13 cellular contexts compared by ENCODE assay signal in genomic region chr2:70480468-70480867, GRCh38.
"Had no signal": no experiment of that assay in that cellular context is flagged by ENCODE, and none has a peak within 500 bp of the region (broad histone marks: within the 10 kb centered on the region; RNA-seq: fewer than 3 reads in every experiment).

No MANE protein-coding gene starts in this region.

- H3K27ac Mint-ChIP-seq: mesothelial cell of epicardium, neural progenitor cell had no signal

- H3K4me3 Mint-ChIP-seq: mesothelial cell of epicardium, neural progenitor cell had no signal

- H3K27ac ChIP-seq: adrenal gland, coronary artery, hepatocyte, neural progenitor cell, parathyroid adenoma, thyroid gland had no signal

- H3K4me3 ChIP-seq: adrenal gland, coronary artery, hepatocyte, neural progenitor cell, thyroid gland had no signal

- DNase-seq: activated CD4-positive, alpha-beta T cell treated with anti-CD3 and anti-CD28 coated beads, Interleukin-2, amount 50 U/mL, for 4 hours; activated naive CD4-positive, alpha-beta T cell treated with anti-CD3 and anti-CD28 coated beads, Interleukin-2, amount 50 U/mL, for 16 hours; activated T-cell treated with anti-CD3 and anti-CD28 coated beads, Interleukin-2, amount 50 U/mL, for 1 hour; adrenal gland; caudate nucleus; effector memory CD4-positive, alpha-beta T cell; stimulated activated CD4-positive, alpha-beta T cell treated with anti-CD3 and anti-CD28 coated beads, Interleukin-4, amount 100 ng/mL, for 4 hours; thyroid gland had no signal

- H3K9me3 ChIP-seq: adrenal gland, thyroid gland had no signal

- H3K9me3 Mint-ChIP-seq: neural progenitor cell had no signal

- H3K4me1 Mint-ChIP-seq: mesothelial cell of epicardium had no signal

- H3K27me3 ChIP-seq: thyroid gland had no signal

- H3K36me3 ChIP-seq: adrenal gland, neural progenitor cell, thyroid gland had no signal

- H3K4me1 ChIP-seq: adrenal gland had no signal

- H3K36me3 Mint-ChIP-seq: mesothelial cell of epicardium, neural progenitor cell had no signal
